In the genomic region with DNA sequence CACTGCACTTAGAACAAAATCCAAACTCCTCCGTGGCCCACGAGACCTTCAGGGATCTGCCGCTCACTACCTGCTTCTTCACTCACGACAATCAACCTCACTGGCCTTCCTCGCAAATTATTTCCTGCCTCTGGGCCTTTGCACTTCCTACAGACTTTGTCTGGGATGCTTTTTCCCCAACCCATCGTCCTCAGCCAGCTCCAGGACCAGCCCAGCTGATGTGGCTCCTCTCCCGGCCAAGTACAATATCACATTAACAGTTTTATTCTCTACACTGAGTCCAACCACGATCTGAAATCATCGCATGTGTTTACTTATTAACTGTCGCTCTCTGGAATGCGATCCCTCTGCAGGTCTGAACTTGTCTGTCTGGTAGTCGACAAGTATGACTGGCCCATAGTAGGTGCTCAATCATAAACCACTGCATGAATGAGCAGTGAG, we compare ENCODE assay signal across 2 cellular contexts.
A peak's percentile ranks its signal among the peaks of the same experiment; 100 is the strongest.
TF ChIP-seq lines count a peak whose summit lies in the region.

No MANE protein-coding gene starts in this region.

TF ChIP-seq in A549, 52 proteins besides CTCF, POLR2A, EP300 and RAD21:
- no peak for TF ChIP-seq ZSCAN20 (CRISPR knock-in tag; IDR thresholded peaks at IDR 0.05)
- 0 out of 2 replicates have a peak, but pooled peaks have one; percentile 37 for TF ChIP-seq MYC (IDR thresholded peaks at IDR 0.05; ENCODE audit: borderline replicate concordance, low read length)
- TF ChIP-seq, protein P1, sequence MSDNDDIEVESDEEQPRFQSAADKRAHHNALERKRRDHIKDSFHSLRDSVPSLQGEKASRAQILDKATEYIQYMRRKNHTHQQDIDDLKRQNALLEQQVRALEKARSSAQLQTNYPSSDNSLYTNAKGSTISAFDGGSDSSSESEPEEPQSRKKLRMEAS (IDR thresholded peaks at IDR 0.05), result peak; percentile 35; the same call in 1 of the 2 replicates
- TF ChIP-seq HOXA7 (CRISPR knock-in tag; IDR thresholded peaks at IDR 0.05), result 0 out of 2 replicates have a peak, but pooled peaks have one; percentile 24
- TF ChIP-seq KDM1A (IDR thresholded peaks at IDR 0.05; ENCODE audit: low read depth), result peak; percentile 78; the same call in 1 of the 2 replicates

TF ChIP-seq in IMR-90, 13 proteins besides CTCF, POLR2A, EP300 and RAD21:
- TF ChIP-seq, protein P2, sequence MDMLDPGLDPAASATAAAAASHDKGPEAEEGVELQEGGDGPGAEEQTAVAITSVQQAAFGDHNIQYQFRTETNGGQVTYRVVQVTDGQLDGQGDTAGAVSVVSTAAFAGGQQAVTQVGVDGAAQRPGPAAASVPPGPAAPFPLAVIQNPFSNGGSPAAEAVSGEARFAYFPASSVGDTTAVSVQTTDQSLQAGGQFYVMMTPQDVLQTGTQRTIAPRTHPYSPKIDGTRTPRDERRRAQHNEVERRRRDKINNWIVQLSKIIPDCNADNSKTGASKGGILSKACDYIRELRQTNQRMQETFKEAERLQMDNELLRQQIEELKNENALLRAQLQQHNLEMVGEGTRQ (IDR thresholded peaks at IDR 0.05; ENCODE audit: low read depth, low read length), result no peak
- TF ChIP-seq, protein P3, sequence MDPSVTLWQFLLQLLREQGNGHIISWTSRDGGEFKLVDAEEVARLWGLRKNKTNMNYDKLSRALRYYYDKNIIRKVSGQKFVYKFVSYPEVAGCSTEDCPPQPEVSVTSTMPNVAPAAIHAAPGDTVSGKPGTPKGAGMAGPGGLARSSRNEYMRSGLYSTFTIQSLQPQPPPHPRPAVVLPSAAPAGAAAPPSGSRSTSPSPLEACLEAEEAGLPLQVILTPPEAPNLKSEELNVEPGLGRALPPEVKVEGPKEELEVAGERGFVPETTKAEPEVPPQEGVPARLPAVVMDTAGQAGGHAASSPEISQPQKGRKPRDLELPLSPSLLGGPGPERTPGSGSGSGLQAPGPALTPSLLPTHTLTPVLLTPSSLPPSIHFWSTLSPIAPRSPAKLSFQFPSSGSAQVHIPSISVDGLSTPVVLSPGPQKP (IDR thresholded peaks at IDR 0.05; ENCODE audit: borderline replicate concordance, low read depth, low read length), result no peak
- no peak for TF ChIP-seq BHLHE40 (IDR thresholded peaks at IDR 0.05; ENCODE audit: low read depth, low read length)
- no peak for TF ChIP-seq CEBPB (IDR thresholded peaks at IDR 0.05; ENCODE audit: low read depth, low read length)
- TF ChIP-seq FOS (IDR thresholded peaks at IDR 0.05; ENCODE audit: low read depth, low read length), result no peak
